ENCODE assay signal across 14 cellular contexts in genomic region chr1:86714561-86715244, GRCh38. TPM values are rescaled to one million over a fixed set of nuclear protein-coding genes. Genes with fewer than 3 reads are reported as not detected.
DNase-seq lines count a peak whose midpoint lies in the region; ATAC-seq and TF ChIP-seq lines count a peak whose summit lies in the region.
"Had no signal": no experiment of that assay in that cellular context is flagged by ENCODE, and none has a peak within 500 bp of the region (broad histone marks: within the 10 kb centered on the region; RNA-seq: fewer than 3 reads in every experiment).

No MANE protein-coding gene starts in this region.

- TF ChIP-seq CTCF in cardiac muscle cell (IDR thresholded peaks at IDR 0.05; ENCODE audit: low read depth, low read length) (no peak), right atrium auricular region (IDR thresholded peaks at IDR 0.05) (no peak), thoracic aorta (IDR thresholded peaks at IDR 0.05) (no peak), progenitor cell of endocrine pancreas (IDR thresholded peaks at IDR 0.05; ENCODE audit: unreplicated experiment) (no peak)

- no peaks in the 10 kb centered on the region for H3K9me3 Mint-ChIP-seq in activated naive CD8-positive, alpha-beta T cell treated with anti-CD3 and anti-CD28 coated beads for 36 hours
- H3K9me3 Mint-ChIP-seq in progenitor cell of endocrine pancreas (ENCODE audit: low read depth), result no peaks in the 10 kb centered on the region

- DNase-seq in cardiac muscle cell (ENCODE audit: low read depth in 1 of 2, low spot score in 1 of 2), result no peak
- no peak for DNase-seq in cardiac septum (ENCODE audit: low spot score)
- DNase-seq in activated naive CD8-positive, alpha-beta T cell treated with anti-CD3 and anti-CD28 coated beads for 36 hours, result no peak
- no peak for DNase-seq in right atrium auricular region (ENCODE audit: low spot score)
- no peak for DNase-seq in thoracic aorta (ENCODE audit: low spot score)
- DNase-seq in progenitor cell of endocrine pancreas (ENCODE audit: low spot score, unreplicated experiment), result no peak
- DNase-seq in GF-D8 (lab: John Stamatoyannopoulos, UW), result no peak
- DNase-seq: activated CD4-positive, alpha-beta T cell treated with anti-CD3 and anti-CD28 coated beads for 48 hours; dorsolateral prefrontal cortex; NCI-H187; stimulated activated CD4-positive, alpha-beta T cell treated with anti-CD3 and anti-CD28 coated beads, Interleukin-1b, Interleukin-23, amount 100 ng/mL, for 48 hours; stimulated activated naive CD4-positive, alpha-beta T cell treated with Interleukin-2 at 50 U/mL for 16 hours had no signal

- H3K9me3 ChIP-seq in cardiac muscle cell (ENCODE audit: low read depth), result no peaks in the 10 kb centered on the region
- no peaks in the 10 kb centered on the region for H3K9me3 ChIP-seq in right atrium auricular region
- H3K9me3 ChIP-seq in thoracic aorta, result no peaks in the 10 kb centered on the region

- H3K4me3 ChIP-seq in cardiac muscle cell, result no peak overlapping the region
- H3K4me3 ChIP-seq in right atrium auricular region, result no peak overlapping the region
- H3K4me3 ChIP-seq in thoracic aorta, result peak overlapping the region; percentile 3
- H3K4me3 ChIP-seq: dorsolateral prefrontal cortex had no signal

- H3K4me1 ChIP-seq in cardiac muscle cell (ENCODE audit: low read depth) (peaks cover 62% of the 10 kb centered on the region), right atrium auricular region (peaks cover 0 to 81% of the 10 kb centered on the region in 2 donors), thoracic aorta (ENCODE audit: control insufficient read depth in 1 of 2, low read depth in 2 of 2) (peaks cover 49 to 59% of the 10 kb centered on the region in 2 donors)

- H3K4me1 Mint-ChIP-seq in activated naive CD8-positive, alpha-beta T cell treated with anti-CD3 and anti-CD28 coated beads for 36 hours, result peaks cover 27% of the 10 kb centered on the region
- peaks cover 1% of the 10 kb centered on the region for H3K4me1 Mint-ChIP-seq in progenitor cell of endocrine pancreas (ENCODE audit: low read depth)

- H3K27me3 Mint-ChIP-seq in activated naive CD8-positive, alpha-beta T cell treated with anti-CD3 and anti-CD28 coated beads for 36 hours, result no peaks in the 10 kb centered on the region
- H3K27me3 Mint-ChIP-seq in progenitor cell of endocrine pancreas, result no peaks in the 10 kb centered on the region

- H3K27me3 ChIP-seq in cardiac muscle cell (no peaks in the 10 kb centered on the region), right atrium auricular region (no peaks in the 10 kb centered on the region), thoracic aorta (replicated peaks; ENCODE audit: insufficient read depth) (no peaks in the 10 kb centered on the region)
- H3K27me3 ChIP-seq: dorsolateral prefrontal cortex had no signal

- H3K27ac Mint-ChIP-seq in activated naive CD8-positive, alpha-beta T cell treated with anti-CD3 and anti-CD28 coated beads for 36 hours, result peak overlapping the region; percentile 39
- H3K27ac Mint-ChIP-seq in progenitor cell of endocrine pancreas, result no peak overlapping the region

- peaks cover 9% of the 10 kb centered on the region for H3K36me3 Mint-ChIP-seq in activated naive CD8-positive, alpha-beta T cell treated with anti-CD3 and anti-CD28 coated beads for 36 hours
- H3K36me3 Mint-ChIP-seq in progenitor cell of endocrine pancreas (ENCODE audit: insufficient read depth), result peaks cover 8% of the 10 kb centered on the region

- peak overlapping the region; percentile 79 for H3K27ac ChIP-seq in cardiac muscle cell
- H3K27ac ChIP-seq in right atrium auricular region, result peak overlapping the region; percentile 4 to 79
- peak overlapping the region in 1 of 2 donors; percentile 47 for H3K27ac ChIP-seq in thoracic aorta

- no peak for ATAC-seq in thoracic aorta (ENCODE audit: insufficient number of reproducible peaks, low FRiP score, low read depth)
- no peak for ATAC-seq in HG02852 (IDR thresholded peaks at IDR 0.05; ENCODE audit: unreplicated experiment)
- ATAC-seq: SK-N-SH treated with all-trans-retinoic acid at 6 μM for 48 hours had no signal

- H3K36me3 ChIP-seq in cardiac muscle cell (peaks cover 8% of the 10 kb centered on the region), right atrium auricular region (peaks cover 12% of the 10 kb centered on the region), thoracic aorta (peaks cover 9% of the 10 kb centered on the region)

- H3K4me3 Mint-ChIP-seq in activated naive CD8-positive, alpha-beta T cell treated with anti-CD3 and anti-CD28 coated beads for 36 hours, result no peak overlapping the region
- no peak overlapping the region for H3K4me3 Mint-ChIP-seq in progenitor cell of endocrine pancreas (ENCODE audit: low read depth)

- intact Hi-C loops in cardiac septum (cut with DNase I), result no loop called here

RNA-seq across cellular contexts. Expression of gene SH3GLB1, which starts 10.3 kb away (rescaled TPM):
- total RNA-seq in cardiac muscle cell, result 35.7 and 41.5 TPM in 2 replicates
- 57.4 and 62.6 TPM in 2 replicates for polyA plus RNA-seq in cardiac muscle cell
- total RNA-seq in cardiac septum, result 160 TPM
- total RNA-seq in activated naive CD8-positive, alpha-beta T cell treated with anti-CD3 and anti-CD28 coated beads for 36 hours, result 10 to 100 TPM; 49.7 to 52.7 TPM
- total RNA-seq in right atrium auricular region, result 10 to 100 TPM; 51.5 to 66.1 TPM
- 10 to 100 TPM; 49.1 to 69.6 TPM for total RNA-seq in thoracic aorta
- total RNA-seq in progenitor cell of endocrine pancreas, result 48.5 and 50.0 TPM in 2 replicates
